In genomic region chr16:1583180-1583579, GRCh38 we compare ENCODE assay signal across 1 cellular context.
TF ChIP-seq lines count a peak whose summit lies in the region.

No MANE protein-coding gene starts in this region.

TF ChIP-seq in HCT116, 20 proteins besides CTCF, POLR2A, EP300 and RAD21:
- no peak for TF ChIP-seq ZBTB33 (IDR thresholded peaks at IDR 0.05; ENCODE audit: extremely low read depth, insufficient replicate concordance, low read length)
- no peak for TF ChIP-seq YY1 (IDR thresholded peaks at IDR 0.05; ENCODE audit: extremely low read depth, insufficient replicate concordance, low read depth, low read length)
- no peak for TF ChIP-seq FOSL1 (IDR thresholded peaks at IDR 0.05; ENCODE audit: low read depth)
- 0 out of 2 replicates have a peak, but pooled peaks have one; percentile 16 for TF ChIP-seq MAX (IDR thresholded peaks at IDR 0.05)
- no peak for TF ChIP-seq ELF1 (IDR thresholded peaks at IDR 0.05; ENCODE audit: borderline replicate concordance, low read depth)
- no peak for TF ChIP-seq REST (IDR thresholded peaks at IDR 0.05; ENCODE audit: low read depth)
- TF ChIP-seq ATF3 (IDR thresholded peaks at IDR 0.05): no peak
